Comparison of ENCODE assay signal across 2 cellular contexts in the genomic region with DNA sequence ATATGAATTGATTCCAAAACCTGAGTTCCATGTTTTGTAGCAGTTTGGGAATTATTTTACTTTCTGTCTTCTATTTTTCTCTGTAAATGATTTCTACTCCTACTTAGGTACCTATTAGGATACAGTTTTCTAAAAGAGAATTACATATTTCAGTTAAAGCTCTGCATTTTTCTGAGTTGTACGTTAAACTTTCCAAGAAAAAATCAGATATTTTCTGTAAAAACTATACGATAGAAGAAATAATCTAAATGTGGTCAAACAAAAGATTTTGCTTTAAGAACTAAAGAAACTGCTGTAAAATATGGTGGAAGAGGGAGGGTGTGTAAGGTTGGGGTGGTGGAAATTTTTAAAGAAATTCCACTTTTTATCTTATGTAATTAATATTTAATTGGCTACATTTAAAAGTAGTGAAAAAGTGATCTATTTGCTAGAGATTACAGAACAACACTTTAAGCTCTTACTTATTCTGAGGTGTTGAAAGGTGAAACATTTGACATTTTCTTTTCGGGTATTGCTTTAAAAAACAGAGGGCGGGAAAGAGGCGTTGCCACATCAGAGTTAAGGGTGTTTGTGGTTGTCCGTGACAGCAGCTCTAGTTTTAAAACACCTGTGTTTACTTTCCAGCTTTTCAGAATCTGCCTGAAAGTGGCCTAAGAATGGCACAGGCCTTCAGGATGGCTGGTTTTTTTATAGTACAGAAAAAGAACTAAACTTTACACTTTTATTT.
TF ChIP-seq lines count a peak whose summit lies in the region.

No MANE protein-coding gene starts in this region.

TF ChIP-seq in GM23338, 12 proteins besides CTCF, POLR2A, EP300 and RAD21 (continued from another document):
- TF ChIP-seq, protein P1, sequence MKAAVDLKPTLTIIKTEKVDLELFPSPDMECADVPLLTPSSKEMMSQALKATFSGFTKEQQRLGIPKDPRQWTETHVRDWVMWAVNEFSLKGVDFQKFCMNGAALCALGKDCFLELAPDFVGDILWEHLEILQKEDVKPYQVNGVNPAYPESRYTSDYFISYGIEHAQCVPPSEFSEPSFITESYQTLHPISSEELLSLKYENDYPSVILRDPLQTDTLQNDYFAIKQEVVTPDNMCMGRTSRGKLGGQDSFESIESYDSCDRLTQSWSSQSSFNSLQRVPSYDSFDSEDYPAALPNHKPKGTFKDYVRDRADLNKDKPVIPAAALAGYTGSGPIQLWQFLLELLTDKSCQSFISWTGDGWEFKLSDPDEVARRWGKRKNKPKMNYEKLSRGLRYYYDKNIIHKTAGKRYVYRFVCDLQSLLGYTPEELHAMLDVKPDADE (IDR thresholded peaks at IDR 0.05): no peak
- TF ChIP-seq POLR2AphosphoS5 (IDR thresholded peaks at IDR 0.05; ENCODE audit: low read depth) (no peak), JUNB (IDR thresholded peaks at IDR 0.05; ENCODE audit: unreplicated experiment) (no peak), EZH2phosphoT487 (IDR thresholded peaks at IDR 0.05; ENCODE audit: unreplicated experiment) (no peak)
TF ChIP-seq in GM23338: peak in this region for 0.

TF ChIP-seq in HepG2, 621 proteins besides CTCF, POLR2A, EP300 and RAD21 (continued from another document and continues in another):
- no peak for TF ChIP-seq SOX13 (IDR thresholded peaks at IDR 0.05)
- peak in 1 of 2 experiments; percentile 79; a peak in 2 of 4 replicates for TF ChIP-seq SOX13 (CRISPR knock-in tag; conservative IDR thresholded peaks at IDR 0.05 in 1 of 2, IDR thresholded peaks at IDR 0.05 in 1 of 2)
- no peak for TF ChIP-seq ZFP41 (CRISPR knock-in tag; IDR thresholded peaks at IDR 0.05; ENCODE audit: borderline replicate concordance)
- 0 out of 2 replicates have a peak, but pooled peaks have one; percentile 64 for TF ChIP-seq IRF2 (CRISPR knock-in tag; IDR thresholded peaks at IDR 0.05)
- peak; percentile 88 for TF ChIP-seq POGZ (CRISPR knock-in tag; IDR thresholded peaks at IDR 0.05)
- TF ChIP-seq ZNF713 (CRISPR knock-in tag; IDR thresholded peaks at IDR 0.05): no peak
- no peak; the same call in 1 of the 2 replicates for TF ChIP-seq MEIS2 (CRISPR knock-in tag; IDR thresholded peaks at IDR 0.05)
- TF ChIP-seq SNRNP70 (IDR thresholded peaks at IDR 0.05; ENCODE audit: low read depth, low read length): no peak
- TF ChIP-seq ZNF670 (CRISPR knock-in tag; IDR thresholded peaks at IDR 0.05; ENCODE audit: borderline replicate concordance): 0 out of 2 replicates have a peak, but pooled peaks have one; percentile 49
- no peak for TF ChIP-seq ZSCAN21 (CRISPR knock-in tag; IDR thresholded peaks at IDR 0.05; ENCODE audit: borderline replicate concordance)
- TF ChIP-seq ZNF138 (CRISPR knock-in tag; IDR thresholded peaks at IDR 0.05; ENCODE audit: low read depth): no peak
- TF ChIP-seq ZNF282 (IDR thresholded peaks at IDR 0.05; ENCODE audit: partially characterized antibody): no peak
- TF ChIP-seq ZSCAN20 (CRISPR knock-in tag; IDR thresholded peaks at IDR 0.05; ENCODE audit: borderline replicate concordance): 0 out of 2 replicates have a peak, but pooled peaks have one; percentile 28
- TF ChIP-seq SMARCC2 (IDR thresholded peaks at IDR 0.05): peak; percentile 59; the same call in 1 of the 2 replicates
- peak; percentile 59; the same call in 1 of the 2 replicates for TF ChIP-seq ZNF800 (CRISPR knock-in tag; IDR thresholded peaks at IDR 0.05)
- no peak for TF ChIP-seq GLMP (CRISPR knock-in tag; IDR thresholded peaks at IDR 0.05; ENCODE audit: borderline replicate concordance)
- no peak for TF ChIP-seq ZNF737 (CRISPR knock-in tag; IDR thresholded peaks at IDR 0.05; ENCODE audit: borderline replicate concordance)
- peak; percentile 59; the same call in 1 of the 2 replicates for TF ChIP-seq ZNF609 (CRISPR knock-in tag; IDR thresholded peaks at IDR 0.05; ENCODE audit: borderline replicate concordance)
- no peak for TF ChIP-seq ZNF253 (CRISPR knock-in tag; IDR thresholded peaks at IDR 0.05; ENCODE audit: borderline replicate concordance)
- no peak for TF ChIP-seq ZNF432 (CRISPR knock-in tag; IDR thresholded peaks at IDR 0.05; ENCODE audit: borderline replicate concordance)
- peak in 1 of 2 experiments; percentile 38; a peak in 1 of 4 replicates for TF ChIP-seq HMGXB4 (CRISPR knock-in tag; IDR thresholded peaks at IDR 0.05; ENCODE audit: borderline replicate concordance in 1 of 2, low read depth in 1 of 2)
- TF ChIP-seq DNMT3B (CRISPR knock-in tag; conservative IDR thresholded peaks at IDR 0.05): no peak
- TF ChIP-seq ZNF772 (CRISPR knock-in tag; IDR thresholded peaks at IDR 0.05): no peak
- TF ChIP-seq, protein P2, sequence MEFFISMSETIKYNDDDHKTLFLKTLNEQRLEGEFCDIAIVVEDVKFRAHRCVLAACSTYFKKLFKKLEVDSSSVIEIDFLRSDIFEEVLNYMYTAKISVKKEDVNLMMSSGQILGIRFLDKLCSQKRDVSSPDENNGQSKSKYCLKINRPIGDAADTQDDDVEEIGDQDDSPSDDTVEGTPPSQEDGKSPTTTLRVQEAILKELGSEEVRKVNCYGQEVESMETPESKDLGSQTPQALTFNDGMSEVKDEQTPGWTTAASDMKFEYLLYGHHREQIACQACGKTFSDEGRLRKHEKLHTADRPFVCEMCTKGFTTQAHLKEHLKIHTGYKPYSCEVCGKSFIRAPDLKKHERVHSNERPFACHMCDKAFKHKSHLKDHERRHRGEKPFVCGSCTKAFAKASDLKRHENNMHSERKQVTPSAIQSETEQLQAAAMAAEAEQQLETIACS (CRISPR knock-in tag; IDR thresholded peaks at IDR 0.05): no peak
- TF ChIP-seq MED1 (CRISPR knock-in tag; IDR thresholded peaks at IDR 0.05): peak; percentile 54
- no peak for TF ChIP-seq IRF9 (CRISPR knock-in tag; IDR thresholded peaks at IDR 0.05; ENCODE audit: borderline replicate concordance)
- TF ChIP-seq ZNF274 (CRISPR knock-in tag; IDR thresholded peaks at IDR 0.05): no peak
- no peak for TF ChIP-seq ZZZ3 (CRISPR knock-in tag; IDR thresholded peaks at IDR 0.05; ENCODE audit: borderline replicate concordance)
- TF ChIP-seq CBX1 (IDR thresholded peaks at IDR 0.05; ENCODE audit: low read depth): no peak
- no peak for TF ChIP-seq HNF1B (CRISPR knock-in tag; IDR thresholded peaks at IDR 0.05)
- no peak for TF ChIP-seq FOXP1 (IDR thresholded peaks at IDR 0.05)
- peak; percentile 88 for TF ChIP-seq FOXP1 (CRISPR knock-in tag; IDR thresholded peaks at IDR 0.05)
- TF ChIP-seq POLR2G (IDR thresholded peaks at IDR 0.05; ENCODE audit: low read depth, low read length): no peak
- peak; percentile 74; the same call in 1 of the 2 replicates for TF ChIP-seq RNF219 (CRISPR knock-in tag; IDR thresholded peaks at IDR 0.05)
- TF ChIP-seq, protein P3, sequence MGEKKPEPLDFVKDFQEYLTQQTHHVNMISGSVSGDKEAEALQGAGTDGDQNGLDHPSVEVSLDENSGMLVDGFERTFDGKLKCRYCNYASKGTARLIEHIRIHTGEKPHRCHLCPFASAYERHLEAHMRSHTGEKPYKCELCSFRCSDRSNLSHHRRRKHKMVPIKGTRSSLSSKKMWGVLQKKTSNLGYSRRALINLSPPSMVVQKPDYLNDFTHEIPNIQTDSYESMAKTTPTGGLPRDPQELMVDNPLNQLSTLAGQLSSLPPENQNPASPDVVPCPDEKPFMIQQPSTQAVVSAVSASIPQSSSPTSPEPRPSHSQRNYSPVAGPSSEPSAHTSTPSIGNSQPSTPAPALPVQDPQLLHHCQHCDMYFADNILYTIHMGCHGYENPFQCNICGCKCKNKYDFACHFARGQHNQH (CRISPR knock-in tag; IDR thresholded peaks at IDR 0.05): no peak
- TF ChIP-seq ZC3H13 (CRISPR knock-in tag; IDR thresholded peaks at IDR 0.05): no peak
